In genomic region chr3:126654571-126655393, GRCh38 we compare ENCODE assay signal across 8 cellular contexts. TPM values are rescaled to one million over a fixed set of nuclear protein-coding genes. Genes with fewer than 3 reads are reported as not detected.
A peak's percentile ranks its signal among the peaks of the same experiment; 100 is the strongest.
DNase-seq lines count a peak whose midpoint lies in the region; ATAC-seq and TF ChIP-seq lines count a peak whose summit lies in the region.

Gene TXNRD3 (minus strand): TSS chr3:126655124.

- intact Hi-C loops in adrenal gland (cut with DNase I): no loop called here
- intact Hi-C loops in left cardiac atrium (cut with DNase I): no loop called here
- intact Hi-C loops in posterior cingulate gyrus (cut with DNase I): no loop called here
- intact Hi-C loops in thyroid gland (cut with DNase I): no loop called here

- peak; percentile 93 for DNase-seq in COR-L47 (lab: John Stamatoyannopoulos, UW)
- peak; percentile 81 for DNase-seq in SW480 (ENCODE audit: low spot score)
- DNase-seq in adrenal gland: peak; percentile 82 to 91 (median 88)
- DNase-seq in left cardiac atrium: peak; percentile 89
- peak; percentile 55 to 96 (median 76) for DNase-seq in posterior cingulate gyrus
- DNase-seq in thyroid gland: peak; percentile 89 to 92

- H3K9me3 ChIP-seq in adrenal gland (replicated peaks in 1 of 3) (no peaks in the 10 kb centered on the region), thyroid gland (no peaks in the 10 kb centered on the region)

- H3K4me3 ChIP-seq in adrenal gland (peak within 1 kb of the TSS; percentile 13 to 86 (median 33)), thyroid gland (replicated peaks in 1 of 3) (peak within 1 kb of the TSS; percentile 29 to 78 (median 56))

- TF ChIP-seq CTCF in LNCAP (IDR thresholded peaks at IDR 0.05) (peak; percentile 28; the same call in 1 of the 2 replicates), adrenal gland (IDR thresholded peaks at IDR 0.05) (peak in 2 of 6 experiments; percentile 19), thyroid gland (IDR thresholded peaks at IDR 0.05) (peak in 3 of 6 experiments; percentile 25 to 41 (median 26))

- peak; percentile 98 for ATAC-seq in left cardiac atrium
- no peak for ATAC-seq in GM19467 (IDR thresholded peaks at IDR 0.05; ENCODE audit: unreplicated experiment)

- peaks cover 3 to 12% of the 10 kb centered on the region in 2 donors for H3K4me1 ChIP-seq in adrenal gland (replicated peaks in 1 of 2)
- H3K4me1 ChIP-seq in thyroid gland: peaks cover 4 to 5% of the 10 kb centered on the region in 2 donors

- H3K36me3 ChIP-seq in adrenal gland (replicated peaks in 1 of 2) (no peaks in the 10 kb centered on the region), thyroid gland (no peaks in the 10 kb centered on the region)

- TF ChIP-seq POLR2A in adrenal gland (IDR thresholded peaks at IDR 0.05) (peak; percentile 79 to 83), thyroid gland (IDR thresholded peaks at IDR 0.05) (peak in 1 of 2 donors; percentile 83)

- 0 to 1% (median 0%) methylated on average over 19 to 102 of the region's 102 CpGs for WGBS in adrenal gland, 4 donors
- 0 to 2% methylated on average over 11 to 19 of the region's 102 CpGs for WGBS in thyroid gland, 2 donors

- peak within 1 kb of the TSS in 3 of 5 donors; percentile 77 to 90 (median 88) for H3K27ac ChIP-seq in adrenal gland
- H3K27ac ChIP-seq in thyroid gland: peak within 1 kb of the TSS; percentile 51 to 75 (median 60)

- no peaks in the 10 kb centered on the region for H3K27me3 ChIP-seq in adrenal gland
- H3K27me3 ChIP-seq in thyroid gland: no peaks in the 10 kb centered on the region

RNA-seq across cellular contexts. Expression of gene TXNRD3, which starts in this region (rescaled TPM):
- total RNA-seq in adrenal gland (10 to 100 TPM in 5 of 8 donors, 1 to 10 TPM in 3; 7.3 to 20.8 (median 10.8) TPM), left cardiac atrium (1 to 10 TPM; 4.0 to 7.3 TPM), thyroid gland (10 to 100 TPM; 14.4 to 21.3 (median 17.7) TPM)
- polyA plus RNA-seq in adrenal gland: 10 to 100 TPM in 1 of 3 donors, 1 to 10 TPM in 2; 6.8 to 10.9 (median 7.9) TPM
